ENCODE assay signal across 8 cellular contexts in genomic region chr5:54310433-54311177, GRCh38. TPM values are rescaled to one million over a fixed set of nuclear protein-coding genes. Genes with fewer than 3 reads are reported as not detected.
DNase-seq lines count a peak whose midpoint lies in the region; ATAC-seq and TF ChIP-seq lines count a peak whose summit lies in the region.

ARL15 (minus strand) TSS chr5:54310573.

- no peaks in the 10 kb centered on the region for H3K9me3 ChIP-seq in liver (ENCODE audit: control insufficient read depth in 4 of 4, low read length in 3 of 4)

- peak within 1 kb of the TSS; percentile 76 to 88 for H3K9ac ChIP-seq in liver (ENCODE audit: low read depth in 1 of 2, low read length in 2 of 2)

- TF ChIP-seq CTCF in C4-2B (conservative IDR thresholded peaks at IDR 0.05) (no peak), liver (IDR thresholded peaks at IDR 0.05; ENCODE audit: low read depth, low read length, missing input control) (no peak)

- under 1% methylated on average over 51 of the region's 51 CpGs for WGBS in liver

- H3K4me3 ChIP-seq in liver (ENCODE audit: low read depth in 1 of 3, low read length in 3 of 3) = peak within 1 kb of the TSS; percentile 84 to 88 (median 87)

- peak in 1 of 2 donors; percentile 45 for TF ChIP-seq RAD21 in liver (IDR thresholded peaks at IDR 0.05)

- H3K4me1 ChIP-seq in liver (ENCODE audit: control insufficient read depth in 4 of 4, insufficient read depth in 4 of 4, low read length in 3 of 4) = peaks cover 2 to 24% (median 17%) of the 10 kb centered on the region in 4 donors

- no peaks in the 10 kb centered on the region for H3K36me3 ChIP-seq in liver (ENCODE audit: control insufficient read depth in 4 of 4, insufficient read depth in 3 of 4, low read depth in 1 of 4, low read length in 3 of 4)

- H3K27ac ChIP-seq in C4-2B (peak within 1 kb of the TSS; percentile 84), liver (ENCODE audit: low read depth in 1 of 2, low read length in 2 of 2) (peak within 1 kb of the TSS; percentile 82 to 84)

- no peaks in the 10 kb centered on the region for H3K27me3 ChIP-seq in liver (ENCODE audit: control insufficient read depth in 4 of 4, insufficient read depth in 4 of 4, low read length in 3 of 4)

- ATAC-seq in GM19395 (IDR thresholded peaks at IDR 0.05; ENCODE audit: unreplicated experiment) (peak; percentile 95), HG03565 (IDR thresholded peaks at IDR 0.05; ENCODE audit: unreplicated experiment) (peak; percentile 88)

- DNase-seq in NCI-H774 (lab: John Stamatoyannopoulos, UW) (peak; percentile 96), dermis microvascular lymphatic vessel endothelial cell (ENCODE audit: low read depth in 2 of 2) (peak; percentile 91 to 98)
- peak; percentile 97 to 98 for DNase-seq in activated CD4-positive, alpha-beta T cell treated with anti-CD3 and anti-CD28 coated beads, Interleukin-2, amount 50 U/mL, for 4 hours
- DNase-seq in stimulated activated CD4-positive, alpha-beta T cell treated with anti-CD3 and anti-CD28 coated beads, Interleukin-4, amount 100 ng/mL, for 24 hours = peak; percentile 98

TF ChIP-seq in liver, 16 proteins besides CTCF, POLR2A, EP300 and RAD21:
- no peak for TF ChIP-seq ATF3 (IDR thresholded peaks at IDR 0.05)
- peak in 1 of 2 donors; percentile 14 for TF ChIP-seq HNF4A (conservative IDR thresholded peaks at IDR 0.05)
- no peak for TF ChIP-seq JUND (IDR thresholded peaks at IDR 0.05)
- no peak for TF ChIP-seq HNF4G (IDR thresholded peaks at IDR 0.05)
- TF ChIP-seq TAF1 (conservative IDR thresholded peaks at IDR 0.05) = peak; percentile 98
- TF ChIP-seq YY1 (IDR thresholded peaks at IDR 0.05) = peak; percentile 64
- TF ChIP-seq EGR1 (IDR thresholded peaks at IDR 0.05; ENCODE audit: low read depth in 2 of 2) = peak in 1 of 2 donors; percentile 78
- peak; percentile 22 for TF ChIP-seq FOXA1 (IDR thresholded peaks at IDR 0.05)
- TF ChIP-seq SP1 (IDR thresholded peaks at IDR 0.05) = peak; percentile 81
- TF ChIP-seq RXRA (IDR thresholded peaks at IDR 0.05) = peak; percentile 17 to 25
- peak in 1 of 2 donors; percentile 21 for TF ChIP-seq GABPA (IDR thresholded peaks at IDR 0.05 in 1 of 2, conservative IDR thresholded peaks at IDR 0.05 in 1 of 2)
- TF ChIP-seq MAX (IDR thresholded peaks at IDR 0.05) = peak; percentile 67
- peak; percentile 62 for TF ChIP-seq ZBTB33 (IDR thresholded peaks at IDR 0.05)
- TF ChIP-seq REST (IDR thresholded peaks at IDR 0.05) = peak; percentile 91
- no peak for TF ChIP-seq NR2F2 (IDR thresholded peaks at IDR 0.05)
- no peak for TF ChIP-seq FOXA2 (IDR thresholded peaks at IDR 0.05)

RNA-seq across cellular contexts. Expression of gene ARL15, which starts in this region (rescaled TPM):
- total RNA-seq in dermis microvascular lymphatic vessel endothelial cell (39.0 and 62.2 TPM in 2 replicates), liver (10 to 100 TPM; 19.8 to 24.8 TPM)
- polyA plus RNA-seq in liver = 1 to 10 TPM; 5.0 to 6.8 TPM

Comparison
In these comparisons a context has a peak if more than half of its experiments do, and no peak if none do; other contexts are left out.
1. Peak in every context shown above with its lines: DNase-seq, ATAC-seq, H3K4me3 ChIP-seq and H3K27ac ChIP-seq.